ENCODE assay signal across 18 cellular contexts in the genomic region with DNA sequence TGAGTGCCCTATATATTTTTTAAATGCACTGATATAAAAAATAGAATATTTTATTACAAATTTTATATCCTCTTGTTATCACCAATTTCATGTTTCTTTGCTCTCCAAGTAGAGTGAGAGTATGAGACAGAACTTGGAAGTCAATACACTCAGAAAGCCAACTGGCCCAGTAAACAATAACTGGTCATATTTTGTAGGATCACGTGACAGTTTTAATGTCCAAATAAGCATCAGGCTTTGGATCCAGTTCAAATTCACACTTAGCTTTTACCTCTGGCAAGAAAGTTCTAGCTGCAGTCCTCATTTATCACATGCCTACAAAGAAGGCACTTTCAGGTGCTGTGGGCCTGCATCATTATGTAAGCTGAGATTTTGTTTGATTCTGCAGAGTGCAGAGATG. TPM values are rescaled to one million over a fixed set of nuclear protein-coding genes. Genes with fewer than 3 reads are reported as not detected.
A peak's percentile ranks its signal among the peaks of the same experiment; 100 is the strongest.
DNase-seq lines count a peak whose midpoint lies in the region; ATAC-seq, FAIRE-seq and TF ChIP-seq lines count a peak whose summit lies in the region.
"Had no signal": no experiment of that assay in that cellular context is flagged by ENCODE, and none has a peak within 500 bp of the region (broad histone marks: within the 10 kb centered on the region; RNA-seq: fewer than 3 reads in every experiment).

No MANE protein-coding gene starts in this region.

- CTCF ChIA-PET in A549 (lab: Yijun Ruan, JAX) = no interaction called here

- H2AFZ ChIP-seq in parathyroid adenoma = peak overlapping the region; percentile 2
- H2AFZ ChIP-seq: GM23248 had no signal

- no peak overlapping the region for H3K9ac ChIP-seq in parathyroid adenoma
- H3K9ac ChIP-seq: BLaER1, GM23248 had no signal

- H3K9me3 ChIP-seq in A549 (no peaks in the 10 kb centered on the region), parathyroid adenoma (ENCODE audit: control insufficient read depth, low read length) (no peaks in the 10 kb centered on the region)
- H3K9me3 ChIP-seq: BLaER1 had no signal

- no peak for TF ChIP-seq EP300 in A549 (IDR thresholded peaks at IDR 0.05)

- no peaks in the 10 kb centered on the region for H3K79me2 ChIP-seq in parathyroid adenoma

- ATAC-seq in A549 = no peak
- no peak for ATAC-seq in HG02884 (IDR thresholded peaks at IDR 0.05; ENCODE audit: unreplicated experiment)

- H3K27ac ChIP-seq in A549 (no peak overlapping the region), parathyroid adenoma (peak overlapping the region; percentile 77)
- H3K27ac ChIP-seq: 22Rv1, BLaER1, GM23248 had no signal

- H3K4me1 ChIP-seq in A549 (no peaks in the 10 kb centered on the region), parathyroid adenoma (peaks cover 31% of the 10 kb centered on the region)
- H3K4me1 ChIP-seq: BLaER1 had no signal

- H3K4me3 ChIP-seq in A549 = no peak overlapping the region
- no peak overlapping the region for H3K4me3 ChIP-seq in parathyroid adenoma (ENCODE audit: low read depth, low read length)
- H3K4me3 ChIP-seq: BLaER1, GM23248 had no signal

- 0% methylated on average over 1 of the region's 1 CpG for WGBS in A549 (ENCODE audit: missing lambda C conversion rate)

- no peak for TF ChIP-seq POLR2A in A549 (IDR thresholded peaks at IDR 0.05; ENCODE audit: low read length)

- FAIRE-seq in A549 (lab: Jason Lieb, UNC) = no peak
- FAIRE-seq: GM12892, GM18507, H54 had no signal

- POLR2A ChIA-PET in A549 (lab: Yijun Ruan, JAX) = no interaction called here

- no peaks in the 10 kb centered on the region for H3K27me3 ChIP-seq in parathyroid adenoma (ENCODE audit: control insufficient read depth, insufficient read depth, low read length)
- H3K27me3 ChIP-seq: BLaER1 had no signal

- no peak for TF ChIP-seq CTCF in A549 (IDR thresholded peaks at IDR 0.05)
- no peak for TF ChIP-seq CTCF in parathyroid adenoma (IDR thresholded peaks at IDR 0.05)

- DNase-seq in NCI-H1105 treated with DMSO at 0.1 percent for 48 hours (lab: John Stamatoyannopoulos, UW) (peak; percentile 27), NCI-H1105 (lab: John Stamatoyannopoulos, UW) (no peak), A549 (ENCODE audit: low read depth in 1 of 2, low spot score in 1 of 2) (no peak), NCI-H69 (lab: John Stamatoyannopoulos, UW) (peak; percentile 79), occipital lobe (lab: John Stamatoyannopoulos, UW) (no peak)
- DNase-seq: CD4-positive, alpha-beta memory T cell; DMS153; DMS79; GDM1; GM23248; HCEC 1CT had no signal

- TF ChIP-seq RAD21 in A549 (conservative IDR thresholded peaks at IDR 0.05 in 1 of 2, IDR thresholded peaks at IDR 0.05 in 1 of 2) = no peak

- H3K4me2 ChIP-seq in A549 (no peak overlapping the region), parathyroid adenoma (ENCODE audit: low read length) (no peak overlapping the region)
- H3K4me2 ChIP-seq: BLaER1 had no signal

- H3K36me3 ChIP-seq in parathyroid adenoma (ENCODE audit: control insufficient read depth, insufficient read depth, low read length) = no peaks in the 10 kb centered on the region
- H3K36me3 ChIP-seq: BLaER1 had no signal

TF ChIP-seq in A549, 52 proteins besides CTCF, POLR2A, EP300 and RAD21:
- TF ChIP-seq USF2 (IDR thresholded peaks at IDR 0.05) (peak; percentile 25; the same call in 1 of the 2 replicates), HOXB13 (CRISPR knock-in tag; IDR thresholded peaks at IDR 0.05; ENCODE audit: low read depth) (no peak), HES2 (IDR thresholded peaks at IDR 0.05) (no peak)

RNA-seq across cellular contexts. Expression of gene TPK1, which starts 21.6 kb away (rescaled TPM):
- polyA plus RNA-seq in A549 (2011; rRNA removed) (2.5 and 3.2 TPM in 2 replicates), A549 (2017; fragmentation: RNase III; extraction: RNeasy Plus Mini Kit Qiagen cat#74134 plus additional on column Dnase treatment) (1.4 to 2.2 TPM (median 1.9 TPM) in 3 replicates)
- polyA plus RNA-seq in A549 (2012; cell fraction: cytosol; rRNA removed) = 1.9 and 2.1 TPM in 2 replicates
- 0.61 and 0.70 TPM in 2 replicates for polyA plus RNA-seq in A549 (2012; cell fraction: nucleus; rRNA removed)
- polyA minus RNA-seq in A549 (2011; rRNA and poly(A)+ RNA removed) = 4.6 and 5.9 TPM in 2 replicates
- total RNA-seq in occipital lobe = 5.6 TPM

Comparison
In these comparisons a context has a peak if more than half of its experiments do, and no peak if none do; other contexts are left out.
1. DNase-seq: peak in NCI-H1105 treated with DMSO at 0.1 percent for 48 hours (single experiment) and NCI-H69 (single experiment); none in NCI-H1105 (single experiment), A549 (0 of 2) and occipital lobe (single experiment).